In genomic region chr5:41903892-41904799, GRCh38 we compare ENCODE assay signal across 1 cellular context.
TF ChIP-seq lines count a peak whose summit lies in the region.

RIMOC1 (plus strand) TSS chr5:41904344; CDS start chr5:41904368, 24 bp downstream.

TF ChIP-seq in HepG2, 621 proteins besides CTCF, POLR2A, EP300 and RAD21 (continued from another document and continues in another):
- TF ChIP-seq ZBTB39 (CRISPR knock-in tag; IDR thresholded peaks at IDR 0.05) = no peak
- TF ChIP-seq ZNF569 (CRISPR knock-in tag; IDR thresholded peaks at IDR 0.05; ENCODE audit: borderline replicate concordance) = no peak
- TF ChIP-seq, protein P1, sequence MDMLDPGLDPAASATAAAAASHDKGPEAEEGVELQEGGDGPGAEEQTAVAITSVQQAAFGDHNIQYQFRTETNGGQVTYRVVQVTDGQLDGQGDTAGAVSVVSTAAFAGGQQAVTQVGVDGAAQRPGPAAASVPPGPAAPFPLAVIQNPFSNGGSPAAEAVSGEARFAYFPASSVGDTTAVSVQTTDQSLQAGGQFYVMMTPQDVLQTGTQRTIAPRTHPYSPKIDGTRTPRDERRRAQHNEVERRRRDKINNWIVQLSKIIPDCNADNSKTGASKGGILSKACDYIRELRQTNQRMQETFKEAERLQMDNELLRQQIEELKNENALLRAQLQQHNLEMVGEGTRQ (IDR thresholded peaks at IDR 0.05; ENCODE audit: low read depth, low read length) = peak; percentile 98
- TF ChIP-seq, protein P1 (CRISPR knock-in tag; IDR thresholded peaks at IDR 0.05; ENCODE audit: borderline replicate concordance) = peak; percentile 100
- TF ChIP-seq MAFK (conservative IDR thresholded peaks at IDR 0.05 in 1 of 2, IDR thresholded peaks at IDR 0.05 in 1 of 2; ENCODE audit: low read length in 2 of 2) = no peak
- peak; percentile 79 for TF ChIP-seq GMEB1 (CRISPR knock-in tag; IDR thresholded peaks at IDR 0.05; ENCODE audit: borderline replicate concordance)
- TF ChIP-seq ZNF772 (CRISPR knock-in tag; IDR thresholded peaks at IDR 0.05) = peak; percentile 81
- peak; percentile 98 for TF ChIP-seq TFE3 (CRISPR knock-in tag; IDR thresholded peaks at IDR 0.05)
- TF ChIP-seq SMARCC2 (IDR thresholded peaks at IDR 0.05) = no peak
- no peak for TF ChIP-seq ZBTB7A (CRISPR knock-in tag; IDR thresholded peaks at IDR 0.05)
- TF ChIP-seq RFXANK (CRISPR knock-in tag; IDR thresholded peaks at IDR 0.05) = no peak
- peak; percentile 87 for TF ChIP-seq KMT2A (CRISPR knock-in tag; IDR thresholded peaks at IDR 0.05)
- no peak for TF ChIP-seq ZFP62 (CRISPR knock-in tag; IDR thresholded peaks at IDR 0.05)
- TF ChIP-seq, protein P2, sequence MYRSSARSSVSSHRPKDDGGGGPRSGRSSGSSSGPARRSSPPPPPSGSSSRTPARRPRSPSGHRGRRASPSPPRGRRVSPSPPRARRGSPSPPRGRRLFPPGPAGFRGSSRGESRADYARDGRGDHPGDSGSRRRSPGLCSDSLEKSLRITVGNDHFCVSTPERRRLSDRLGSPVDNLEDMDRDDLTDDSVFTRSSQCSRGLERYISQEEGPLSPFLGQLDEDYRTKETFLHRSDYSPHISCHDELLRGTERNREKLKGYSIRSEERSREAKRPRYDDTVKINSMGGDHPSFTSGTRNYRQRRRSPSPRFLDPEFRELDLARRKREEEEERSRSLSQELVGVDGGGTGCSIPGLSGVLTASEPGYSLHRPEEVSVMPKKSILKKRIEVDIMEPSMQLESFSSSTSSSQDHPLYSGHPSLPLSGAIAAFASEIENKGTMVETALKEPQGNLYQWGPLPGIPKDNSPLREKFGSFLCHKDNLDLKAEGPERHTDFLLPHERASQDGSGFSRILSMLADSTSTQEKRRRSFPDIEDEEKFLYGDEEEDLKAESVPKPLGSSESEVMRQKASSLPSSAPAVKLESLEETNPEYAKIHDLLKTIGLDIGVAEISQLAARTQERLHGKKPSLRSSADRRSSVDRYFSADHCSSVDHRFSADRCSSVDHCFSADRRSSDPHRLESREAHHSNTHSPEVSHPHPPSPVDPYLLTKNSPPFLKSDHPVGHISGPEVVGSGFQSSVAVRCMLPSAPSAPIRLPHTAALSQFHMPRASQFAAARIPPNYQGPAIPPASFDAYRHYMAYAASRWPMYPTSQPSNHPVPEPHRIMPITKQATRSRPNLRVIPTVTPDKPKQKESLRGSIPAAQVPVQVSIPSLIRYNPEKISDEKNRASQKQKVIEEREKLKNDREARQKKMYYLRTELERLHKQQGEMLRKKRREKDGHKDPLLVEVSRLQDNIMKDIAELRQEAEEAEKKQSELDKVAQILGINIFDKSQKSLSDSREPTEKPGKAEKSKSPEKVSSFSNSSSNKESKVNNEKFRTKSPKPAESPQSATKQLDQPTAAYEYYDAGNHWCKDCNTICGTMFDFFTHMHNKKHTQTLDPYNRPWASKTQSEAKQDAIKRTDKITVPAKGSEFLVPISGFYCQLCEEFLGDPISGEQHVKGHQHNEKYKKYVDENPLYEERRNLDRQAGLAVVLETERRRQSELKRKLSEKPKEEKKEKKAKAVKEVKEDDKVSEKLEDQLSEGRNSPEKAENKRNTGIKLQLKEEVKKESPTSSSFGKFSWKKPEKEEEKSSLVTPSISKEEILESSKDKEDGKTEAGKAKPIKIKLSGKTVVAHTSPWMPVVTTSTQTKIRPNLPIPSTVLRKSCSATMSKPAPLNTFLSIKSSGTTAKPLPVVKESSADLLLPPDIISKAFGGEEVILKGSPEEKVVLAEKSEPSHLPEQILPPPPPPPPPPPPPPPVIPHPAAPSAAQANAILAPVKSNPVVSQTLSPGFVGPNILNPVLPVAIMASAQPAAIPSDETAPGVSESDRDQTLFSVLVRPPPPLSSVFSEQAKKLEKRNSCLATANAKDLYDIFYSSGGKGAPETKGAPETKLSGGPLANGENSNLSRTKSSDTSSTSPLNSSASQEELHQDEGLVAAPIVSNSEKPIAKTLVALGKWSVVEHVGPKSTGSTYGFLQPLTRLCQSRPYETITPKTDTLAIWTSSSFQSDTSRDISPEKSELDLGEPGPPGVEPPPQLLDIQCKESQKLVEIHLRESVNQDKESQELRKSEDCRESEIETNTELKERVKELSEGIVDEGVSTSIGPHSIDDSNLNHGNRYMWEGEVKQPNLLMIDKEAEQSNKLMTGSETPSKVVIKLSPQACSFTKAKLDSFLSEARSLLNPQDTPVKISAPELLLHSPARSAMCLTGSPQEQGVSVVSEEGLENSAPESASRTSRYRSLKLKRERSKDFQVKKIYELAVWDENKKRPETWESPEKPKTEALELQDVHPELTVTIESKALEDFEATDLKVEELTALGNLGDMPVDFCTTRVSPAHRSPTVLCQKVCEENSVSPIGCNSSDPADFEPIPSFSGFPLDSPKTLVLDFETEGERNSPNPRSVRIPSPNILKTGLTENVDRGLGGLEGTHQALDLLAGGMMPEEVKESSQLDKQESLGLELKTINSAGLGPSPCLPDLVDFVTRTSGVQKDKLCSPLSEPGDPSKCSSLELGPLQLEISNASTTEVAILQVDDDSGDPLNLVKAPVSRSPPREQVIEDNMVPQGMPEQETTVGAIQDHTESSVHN (CRISPR knock-in tag; IDR thresholded peaks at IDR 0.05) = 0 out of 2 replicates have a peak, but pooled peaks have one; percentile 72
- TF ChIP-seq SP5 (CRISPR knock-in tag; IDR thresholded peaks at IDR 0.05; ENCODE audit: borderline replicate concordance, low read depth) = peak; percentile 49; the same call in 1 of the 2 replicates
- TF ChIP-seq SMAD3 (CRISPR knock-in tag; IDR thresholded peaks at IDR 0.05) = peak; percentile 36; the same call in 1 of the 2 replicates
- TF ChIP-seq CBX5 (CRISPR knock-in tag; IDR thresholded peaks at IDR 0.05; ENCODE audit: borderline replicate concordance) = no peak; the same call in 1 of the 2 replicates
- TF ChIP-seq HMGXB4 (CRISPR knock-in tag; IDR thresholded peaks at IDR 0.05; ENCODE audit: borderline replicate concordance in 1 of 2, low read depth in 1 of 2) = peak; percentile 91 to 92
- 0 out of 2 replicates have a peak, but pooled peaks have one; percentile 33 for TF ChIP-seq ZNF263 (CRISPR knock-in tag; IDR thresholded peaks at IDR 0.05)
- peak; percentile 97 for TF ChIP-seq BORCS8-MEF2B (CRISPR knock-in tag; IDR thresholded peaks at IDR 0.05)
- 0 out of 2 replicates have a peak, but pooled peaks have one; percentile 38 for TF ChIP-seq HBP1 (CRISPR knock-in tag; IDR thresholded peaks at IDR 0.05; ENCODE audit: low read depth)
- TF ChIP-seq LBX2 (CRISPR knock-in tag; IDR thresholded peaks at IDR 0.05; ENCODE audit: borderline replicate concordance) = no peak
- TF ChIP-seq ZNF530 (CRISPR knock-in tag; IDR thresholded peaks at IDR 0.05; ENCODE audit: low read depth) = no peak
- no peak for TF ChIP-seq DBP (CRISPR knock-in tag; IDR thresholded peaks at IDR 0.05; ENCODE audit: not compliant biosample characterization)
- TF ChIP-seq GABPA (IDR thresholded peaks at IDR 0.05; ENCODE audit: low read depth, low read length) = peak; percentile 74
- peak; percentile 95 for TF ChIP-seq GABPA (CRISPR knock-in tag; IDR thresholded peaks at IDR 0.05; ENCODE audit: low read depth)
- TF ChIP-seq PAWR (CRISPR knock-in tag; IDR thresholded peaks at IDR 0.05; ENCODE audit: borderline replicate concordance) = no peak
- TF ChIP-seq ZSCAN12 (CRISPR knock-in tag; IDR thresholded peaks at IDR 0.05) = 0 out of 2 replicates have a peak, but pooled peaks have one; percentile 39
- TF ChIP-seq NPAS2 (CRISPR knock-in tag; IDR thresholded peaks at IDR 0.05; ENCODE audit: borderline replicate concordance) = no peak
